9 cellular contexts compared by ENCODE assay signal in the genomic region with DNA sequence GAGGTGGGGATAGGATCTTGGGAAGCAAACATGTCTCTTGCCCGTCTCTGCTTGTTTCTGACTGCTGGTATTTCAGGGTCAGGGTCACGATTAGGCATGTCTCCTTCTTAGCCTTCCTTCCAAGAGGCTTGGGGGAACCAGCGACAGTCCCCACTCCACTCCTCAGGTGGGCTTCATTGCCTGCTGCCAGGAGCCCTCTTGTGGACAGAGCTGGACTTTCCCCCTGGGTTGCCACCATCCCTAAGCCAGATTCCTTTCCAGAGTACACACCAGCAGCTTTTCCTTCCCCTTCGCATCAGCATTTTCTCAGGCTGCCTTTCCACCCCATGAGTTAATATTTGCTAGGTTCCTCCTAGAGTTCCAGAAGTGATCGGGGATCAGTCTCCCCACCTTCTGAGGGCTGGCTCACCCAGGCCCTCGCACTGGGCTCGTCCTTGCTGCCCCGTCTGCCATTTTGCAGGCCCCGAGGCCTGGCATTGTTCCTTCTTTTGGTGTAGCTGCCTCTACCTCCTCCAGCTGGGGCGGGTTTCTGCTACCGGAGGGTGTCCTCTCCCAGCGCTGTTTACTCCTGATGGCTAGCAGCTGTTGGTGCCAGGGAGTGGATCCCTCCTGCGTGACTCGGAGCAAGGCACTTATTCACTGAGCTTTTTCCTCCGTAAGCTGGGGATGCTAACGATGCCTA. TPM values are rescaled to one million over a fixed set of nuclear protein-coding genes. Genes with fewer than 3 reads are reported as not detected.
DNase-seq lines count a peak whose midpoint lies in the region; ATAC-seq, FAIRE-seq and TF ChIP-seq lines count a peak whose summit lies in the region.
"Had no signal": no experiment of that assay in that cellular context is flagged by ENCODE, and none has a peak within 500 bp of the region (broad histone marks: within the 10 kb centered on the region; RNA-seq: fewer than 3 reads in every experiment).

No MANE protein-coding gene starts in this region.

- DNase-seq in Ammon's horn (ENCODE audit: low spot score) = peak; percentile 81
- peak; percentile 75 for DNase-seq in GM19239 (ENCODE audit: insufficient read length, low spot score)
- DNase-seq in NCI-H2196 (lab: John Stamatoyannopoulos, UW; ENCODE audit: unreplicated experiment) = peak; percentile 53
- peak; percentile 82 for DNase-seq in WERI-Rb-1
- DNase-seq in epidermal melanocyte (ENCODE audit: insufficient read length, low spot score) = peak; percentile 86
- peak; percentile 67 for DNase-seq in mucosa of gallbladder (ENCODE audit: low spot score)
- peak; percentile 63 to 87 for DNase-seq in aorta

- peak; percentile 85 for FAIRE-seq in GM19239 (lab: Jason Lieb, UNC)

- ATAC-seq in aorta (ENCODE audit: low FRiP score) = peak; percentile 62
- ATAC-seq in HG02798 (IDR thresholded peaks at IDR 0.05; ENCODE audit: poor library complexity, unreplicated experiment) = no peak

- H3K36me3 ChIP-seq in WERI-Rb-1 = peaks cover 17% of the 10 kb centered on the region
- H3K36me3 ChIP-seq in aorta (ENCODE audit: control insufficient read depth in 1 of 2, insufficient read depth in 2 of 2, low read length in 1 of 2) = no peaks in the 10 kb centered on the region

- H3K4me3 ChIP-seq in WERI-Rb-1 (ENCODE audit: low read depth, low read length) = no peak overlapping the region
- no peak overlapping the region for H3K4me3 ChIP-seq in aorta (ENCODE audit: low read length in 2 of 2)

- H3K27ac ChIP-seq in WERI-Rb-1 = no peak overlapping the region
- H3K27ac ChIP-seq in aorta (ENCODE audit: low read depth in 1 of 2, low read length in 2 of 2) = no peak overlapping the region

- H3K27me3 ChIP-seq in WERI-Rb-1 (ENCODE audit: insufficient read depth, low read depth, severe bottlenecking) (no peaks in the 10 kb centered on the region), aorta (ENCODE audit: control insufficient read depth in 1 of 2, insufficient read depth in 2 of 2, low read length in 1 of 2) (no peaks in the 10 kb centered on the region)

- TF ChIP-seq CTCF in WERI-Rb-1 (IDR thresholded peaks at IDR 0.05; ENCODE audit: low read depth, low read length) = peak; percentile 98

- WGBS in aorta, 2 donors = 33 to 35% methylated on average over 16 of the region's 16 CpGs

- H3K4me1 ChIP-seq in aorta (ENCODE audit: control insufficient read depth in 1 of 2, insufficient read depth in 2 of 2, low read length in 2 of 2) = no peaks in the 10 kb centered on the region

- intact Hi-C loops in aorta (cut with DNase I) = loop anchor here in 1 of 2 donors (5.0 kb wide), 1 partner anchor 196 kb away; no protein-coding TSS in a partner anchor

- no peaks in the 10 kb centered on the region for H3K9me3 ChIP-seq in WERI-Rb-1 (ENCODE audit: severe bottlenecking)
- H3K9me3 ChIP-seq in aorta (ENCODE audit: control insufficient read depth, low read length) = no peaks in the 10 kb centered on the region

RNA-seq across cellular contexts. Expression of gene C20orf144, which starts 8.8 kb away (rescaled TPM):
- 0.09 TPM for total RNA-seq in mucosa of gallbladder
- total RNA-seq in aorta = under 1 TPM in 1 of 2 donors, not detected in 1; 0.16 TPM
- polyA plus RNA-seq in aorta = under 1 TPM in 1 of 2 donors, not detected in 1; 0.31 TPM
- total RNA-seq: lower leg skin had no signal

RNA-seq across cellular contexts. Expression of gene ACTL10, which starts 13.4 kb away (rescaled TPM):
- total RNA-seq in mucosa of gallbladder = 4.8 TPM
- 1 to 10 TPM in 1 of 2 donors, under 1 TPM in 1; 0.96 to 1.2 TPM for total RNA-seq in aorta
- 1 to 10 TPM in 1 of 2 donors, under 1 TPM in 1; 0.63 to 1.2 TPM for polyA plus RNA-seq in aorta

RNA-seq across cellular contexts. Expression of gene NECAB3, which starts 20.9 kb away (rescaled TPM):
- total RNA-seq in mucosa of gallbladder (37.3 TPM), aorta (10 to 100 TPM; 20.5 to 26.1 TPM)
- 10 to 100 TPM; 10.6 to 53.1 TPM for polyA plus RNA-seq in aorta

RNA-seq across cellular contexts. Expression of gene E2F1, which starts 32.8 kb away (rescaled TPM):
- 2.3 TPM for total RNA-seq in mucosa of gallbladder
- 1 to 10 TPM; 1.4 to 1.5 TPM for total RNA-seq in aorta
- 1 to 10 TPM; 1.6 TPM for polyA plus RNA-seq in aorta
